ENCODE assay signal across 8 cellular contexts in the genomic region with DNA sequence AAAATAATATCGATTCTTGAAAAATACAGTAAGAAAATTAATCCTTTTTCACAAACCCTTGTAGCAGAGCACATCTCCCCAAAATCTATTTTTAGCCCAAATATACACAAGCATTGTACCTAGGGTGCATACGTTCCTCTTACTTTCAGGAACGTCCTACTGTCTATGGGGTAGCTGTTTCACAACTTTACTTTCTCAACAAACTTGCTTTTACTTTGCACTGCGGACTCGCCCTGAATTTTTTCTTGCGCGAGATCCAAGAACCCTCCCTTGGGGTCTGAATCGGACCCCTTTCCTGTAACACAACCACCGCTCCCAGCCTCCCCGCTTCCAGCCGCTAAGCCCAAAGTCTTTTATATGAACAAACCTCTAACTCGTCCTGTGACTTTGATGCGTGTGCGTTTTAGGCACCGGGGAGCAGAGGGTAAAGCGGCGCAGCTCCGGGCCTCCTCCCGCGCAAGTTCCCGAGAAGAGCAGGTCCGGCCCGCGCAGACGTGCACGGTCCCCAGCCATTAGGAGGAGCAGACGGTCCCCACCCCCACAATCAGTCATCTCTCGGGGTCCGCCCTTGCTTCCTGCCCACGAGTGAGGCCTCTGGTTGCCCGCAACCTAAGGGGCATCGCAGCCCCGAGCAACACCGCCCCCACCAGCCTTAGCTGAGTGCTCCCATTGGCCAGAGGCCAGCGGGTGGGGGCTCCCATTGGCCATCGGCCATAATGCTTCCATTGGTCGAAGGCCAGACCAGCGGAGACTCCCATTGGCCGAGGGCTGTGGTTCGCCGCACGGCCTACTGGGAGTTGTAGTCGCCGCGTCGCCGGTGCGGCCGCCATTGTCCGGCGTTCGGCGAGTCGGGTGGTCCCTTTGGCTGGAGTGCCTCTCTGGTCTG. TPM values are rescaled to one million over a fixed set of nuclear protein-coding genes. Genes with fewer than 3 reads are reported as not detected.
DNase-seq lines count a peak whose midpoint lies in the region; ATAC-seq and TF ChIP-seq lines count a peak whose summit lies in the region.

ZNF8 (plus strand) TSS at position 800 of the 886 bp plus-strand sequence. CDS start 127 bp downstream, outside the sequence.

- H3K4me3 ChIP-seq in BJ (ENCODE audit: low read depth, low read length), result peak within 1 kb of the TSS; percentile 84

- no peaks in the 10 kb centered on the region for H3K36me3 ChIP-seq in BJ (ENCODE audit: control insufficient read depth, insufficient read depth, low read length)

- H3K27ac ChIP-seq in cingulate gyrus (ENCODE audit: low read depth, low read length), result peak within 1 kb of the TSS; percentile 81

- DNase-seq in BJ (ENCODE audit: low read depth), result peak; percentile 87
- DNase-seq in GM19240 (ENCODE audit: insufficient read length, low spot score), result peak; percentile 100
- DNase-seq in NCI-H524 (lab: John Stamatoyannopoulos, UW), result peak; percentile 99 to 100
- DNase-seq in activated CD4-positive, alpha-beta T cell treated with anti-CD3 and anti-CD28 coated beads for 4 hours, result peak; percentile 97
- peak; percentile 96 for DNase-seq in kidney glomerular epithelial cell (lab: John Stamatoyannopoulos, UW)
- DNase-seq in stimulated activated CD4-positive, alpha-beta T cell treated with anti-CD3 and anti-CD28 coated beads, Interleukin-15, amount 100 ng/mL, for 48 hours (ENCODE audit: low read depth in 2 of 2), result peak; percentile 98

- CTCF ChIA-PET in BJ (lab: Yijun Ruan, JAX), result no interaction called here

- TF ChIP-seq CTCF in BJ (IDR thresholded peaks at IDR 0.05; ENCODE audit: insufficient read depth, low read depth, low read length), result no peak

- POLR2A ChIA-PET in BJ (lab: Charles Lee), result interaction anchor here (0.6 kb wide), 2 partner anchors 21 to 265 kb away, joined by 3 to 4 read pairs; no protein-coding TSS in a partner anchor

- peak; percentile 90 for ATAC-seq in HG03457 (IDR thresholded peaks at IDR 0.05; ENCODE audit: unreplicated experiment)

- no peaks in the 10 kb centered on the region for H3K27me3 ChIP-seq in BJ (ENCODE audit: control insufficient read depth, insufficient read depth, low read length)

RNA-seq across cellular contexts. Expression of gene ZNF8, which starts in this region (rescaled TPM):
- polyA plus RNA-seq in BJ (2011; rRNA removed), result 2.1 and 2.5 TPM in 2 replicates
- 7.6 and 7.7 TPM in 2 replicates for polyA minus RNA-seq in BJ (2011; rRNA and poly(A)+ RNA removed)

Comparison
In these comparisons a context has a peak if more than half of its experiments do, and no peak if none do; other contexts are left out.
1. Peak in every context shown above with its lines: DNase-seq, ATAC-seq, H3K4me3 ChIP-seq and H3K27ac ChIP-seq.